In genomic region chr3:171321959-171322358, GRCh38 we compare ENCODE assay signal across 26 cellular contexts.
A peak's percentile ranks its signal among the peaks of the same experiment; 100 is the strongest.
DNase-seq lines count a peak whose midpoint lies in the region; ATAC-seq, FAIRE-seq and TF ChIP-seq lines count a peak whose summit lies in the region.
"Had no signal": no experiment of that assay in that cellular context is flagged by ENCODE, and none has a peak within 500 bp of the region (broad histone marks: within the 10 kb centered on the region; RNA-seq: fewer than 3 reads in every experiment).

No MANE protein-coding gene starts in this region.

- RAD21 ChIA-PET in GM12878 (lab: Charles Lee; ENCODE audit: unreplicated experiment) = interaction anchor here (0.9 to 1.9 kb wide), 7 partner anchors 8 to 36 kb away, joined by 3 to 6 read pairs (median 3); no protein-coding TSS in a partner anchor

- H3K36me3 ChIP-seq in cardiac muscle cell (no peaks in the 10 kb centered on the region), right atrium auricular region (no peaks in the 10 kb centered on the region), GM12878 (ENCODE audit: control insufficient read depth in 2 of 2, insufficient read depth in 2 of 2, low read length in 1 of 2) (0 out of 4 replicates have a peak, but pooled peaks cover 0 to 3% of the 10 kb centered on the region in 2 experiments)
- H3K36me3 ChIP-seq: BE2C, SJSA1 had no signal

- POLR2A ChIA-PET in GM12878 (lab: Charles Lee) = interaction anchor here (1.0 to 2.2 kb wide), 4 partner anchors 13 to 36 kb away, joined by 3 to 6 read pairs (median 4); no protein-coding TSS in a partner anchor

- intact Hi-C loops in GM12878 (cut with micrococcal nuclease; ENCODE audit: unreplicated experiment) = no loop called here

- no peak for TF ChIP-seq RAD21 in GM12878 (IDR thresholded peaks at IDR 0.05; ENCODE audit: insufficient read depth, low read depth, low read length)

- H3K9me3 ChIP-seq in cardiac muscle cell (ENCODE audit: low read depth) (no peaks in the 10 kb centered on the region), right atrium auricular region (no peaks in the 10 kb centered on the region), GM12878 (replicated peaks; ENCODE audit: control insufficient read depth, insufficient read depth, low read length) (no peaks in the 10 kb centered on the region; the same call in 2 of the 3 replicates)
- H3K9me3 ChIP-seq: BE2C, SJSA1 had no signal

- CTCF ChIA-PET in GM12878 (lab: Yijun Ruan, JAX) = interaction anchor here (0.6 to 4.9 kb wide), 3 partner anchors 10 to 1380 kb away, joined by 3 to 16 read pairs (median 3); no protein-coding TSS in a partner anchor

- no peak overlapping the region for H2AFZ ChIP-seq in GM12878 (ENCODE audit: control insufficient read depth, low read depth, low read length)
- H2AFZ ChIP-seq: PC-9 had no signal

- H4K20me1 ChIP-seq in GM12878 (ENCODE audit: control insufficient read depth, insufficient read depth) = no peaks in the 10 kb centered on the region

- ATAC-seq in GM12878 (no peak; the same call in 2 of the 3 replicates), HG03469 (IDR thresholded peaks at IDR 0.05; ENCODE audit: unreplicated experiment) (no peak), GM18498 (IDR thresholded peaks at IDR 0.05; ENCODE audit: unreplicated experiment) (no peak), HG03175 (IDR thresholded peaks at IDR 0.05; ENCODE audit: unreplicated experiment) (no peak)
- ATAC-seq: Right ventricle myocardium inferior had no signal

- H3K27me3 ChIP-seq in cardiac muscle cell (no peaks in the 10 kb centered on the region), right atrium auricular region (no peaks in the 10 kb centered on the region), GM12878 (replicated peaks in 1 of 2; ENCODE audit: control insufficient read depth in 2 of 2, insufficient read depth in 2 of 2, low read length in 1 of 2) (no peaks in the 10 kb centered on the region)
- H3K27me3 ChIP-seq: BE2C, SJSA1 had no signal

- H3K4me2 ChIP-seq in GM12878 (ENCODE audit: control insufficient read depth, insufficient read depth) = no peak overlapping the region
- H3K4me2 ChIP-seq: PC-9 had no signal

- no peak overlapping the region for H3K9ac ChIP-seq in GM12878 (ENCODE audit: control insufficient read depth, insufficient read depth, low read length)

- no peak for TF ChIP-seq POLR2A in GM12878 (IDR thresholded peaks at IDR 0.05; ENCODE audit: low read depth, low read length)

- peaks cover 92% of the 10 kb centered on the region for H3K79me2 ChIP-seq in GM12878 (ENCODE audit: control insufficient read depth, insufficient read depth, low read length)

- TF ChIP-seq EP300 in GM12878 (IDR thresholded peaks at IDR 0.05; ENCODE audit: borderline replicate concordance in 1 of 2, control insufficient read depth in 1 of 2, low read depth in 2 of 2, low read length in 2 of 2) = no peak

- in situ Hi-C loops in GM12878 (cut with MboI) = no loop called here

- peaks cover 35% of the 10 kb centered on the region for H3K4me1 ChIP-seq in cardiac muscle cell (ENCODE audit: low read depth)
- peaks cover 0 to 33% of the 10 kb centered on the region in 2 donors for H3K4me1 ChIP-seq in right atrium auricular region
- peaks cover 13% of the 10 kb centered on the region for H3K4me1 ChIP-seq in GM12878 (ENCODE audit: control insufficient read depth, insufficient read depth, low read length)
- H3K4me1 ChIP-seq: SJSA1 had no signal

- peak overlapping the region; percentile 84 for H3K27ac ChIP-seq in cardiac muscle cell
- no peak overlapping the region for H3K27ac ChIP-seq in right atrium auricular region
- H3K27ac ChIP-seq in GM12878 (ENCODE audit: control insufficient read depth, insufficient read depth) = peak overlapping the region; percentile 50
- peak overlapping the region; percentile 2 for H3K27ac ChIP-seq in substantia nigra (ENCODE audit: low read depth, low read length, poor library complexity, severe bottlenecking)
- H3K27ac ChIP-seq: PC-9, SJSA1 had no signal

- no peak for TF ChIP-seq CTCF in cardiac muscle cell (IDR thresholded peaks at IDR 0.05; ENCODE audit: low read depth, low read length)
- TF ChIP-seq CTCF in right atrium auricular region (IDR thresholded peaks at IDR 0.05) = no peak
- TF ChIP-seq CTCF in GM12878 (IDR thresholded peaks at IDR 0.05 in 2 of 3, conservative IDR thresholded peaks at IDR 0.05 in 1 of 3; ENCODE audit: control insufficient read depth in 2 of 3, extremely low read depth in 1 of 3, insufficient read depth in 1 of 3, low read depth in 3 of 3, low read length in 3 of 3) = no peak

- DNase-seq in cardiac muscle cell (ENCODE audit: low read depth in 1 of 2, low spot score in 1 of 2) (no peak), right atrium auricular region (ENCODE audit: low spot score) (no peak), GM12878 (ENCODE audit: low read depth, low spot score) (no peak), substantia nigra (lab: John Stamatoyannopoulos, UW) (no peak)
- DNase-seq: 8988T; ACHN; BE2C; Calu3; DMS79 treated with DMSO at 0.1 percent for 48 hours; GF-D8; HCEC 1CT; KBM-7; NCI-H1105 treated with DMSO at 0.1 percent for 48 hours; NCI-H146; NCI-H1930; NCI-H2107; NCI-H774; NK-92 treated with Interleukin-12 subunit alpha and Interleukin-12 subunit beta, amount 100 ng/mL, for 24 hours; PC-9 had no signal

- SMC1A ChIA-PET in GM12878 (lab: Charles Lee; ENCODE audit: uncharacterized antibody, unreplicated experiment) = interaction anchor here (0.6 to 3.8 kb wide), 10 partner anchors 9 to 275 kb away, joined by 3 to 33 read pairs (median 3); no protein-coding TSS in a partner anchor

- no TSS peak for BruUV-seq in GM12878 (replicated peaks; lab: Mats Ljungman, UMichigan)

- no peak for FAIRE-seq in GM12878 (lab: Jason Lieb, UNC)
- FAIRE-seq in islet of Langerhans (lab: Jason Lieb, UNC) = peak; percentile 65
- FAIRE-seq: H1 had no signal

- H3K4me3 ChIP-seq in cardiac muscle cell (no peak overlapping the region), right atrium auricular region (no peak overlapping the region), GM12878 (no peak overlapping the region)
- H3K4me3 ChIP-seq: PC-9, SJSA1 had no signal

TF ChIP-seq in GM12878, 131 proteins besides CTCF, POLR2A, EP300 and RAD21:
- TF ChIP-seq JUNB (IDR thresholded peaks at IDR 0.05) = peak; percentile 30; the same call in 1 of the 2 replicates
- peak in 1 of 2 experiments; percentile 23; a peak in 1 of 4 replicates for TF ChIP-seq SRF (IDR thresholded peaks at IDR 0.05; ENCODE audit: low read depth in 2 of 2, low read length in 2 of 2)
- 0 out of 2 replicates have a peak, but pooled peaks have one; percentile 2 for TF ChIP-seq ATF2 (IDR thresholded peaks at IDR 0.05; ENCODE audit: low read length)
- peak; percentile 51; the same call in 1 of the 2 replicates for TF ChIP-seq RELB (IDR thresholded peaks at IDR 0.05; ENCODE audit: low read depth)
- no peak for TF ChIP-seq TCF12 (IDR thresholded peaks at IDR 0.05; ENCODE audit: low read depth, low read length)
- TF ChIP-seq IKZF2 (IDR thresholded peaks at IDR 0.05) = no peak
- no peak for TF ChIP-seq ELK1 (IDR thresholded peaks at IDR 0.05; ENCODE audit: low read depth, low read length)
- TF ChIP-seq SIX5 (IDR thresholded peaks at IDR 0.05; ENCODE audit: low read depth, low read length, severe bottlenecking) = no peak
- TF ChIP-seq USF2 (IDR thresholded peaks at IDR 0.05; ENCODE audit: borderline replicate concordance, low read depth, low read length) = no peak
- TF ChIP-seq KLF5 (IDR thresholded peaks at IDR 0.05; ENCODE audit: partially characterized antibody) = no peak
- TF ChIP-seq MEF2A (IDR thresholded peaks at IDR 0.05; ENCODE audit: insufficient read depth, low read depth, low read length) = 0 out of 2 replicates have a peak, but pooled peaks have one; percentile 3

Comparison
In these comparisons a context has a peak if more than half of its experiments do, and no peak if none do; other contexts are left out.
1. H3K27ac ChIP-seq: peak in cardiac muscle cell (single experiment), GM12878 (single experiment) and substantia nigra (single experiment); none in right atrium auricular region (0 of 2).